8 cellular contexts compared by ENCODE assay signal in genomic region chr16:67150058-67150832, GRCh38. TPM values are rescaled to one million over a fixed set of nuclear protein-coding genes. Genes with fewer than 3 reads are reported as not detected.
A peak's percentile ranks its signal among the peaks of the same experiment; 100 is the strongest.
DNase-seq lines count a peak whose midpoint lies in the region; ATAC-seq and TF ChIP-seq lines count a peak whose summit lies in the region.

No MANE protein-coding gene starts in this region.

- ATAC-seq in GM19025 (IDR thresholded peaks at IDR 0.05; ENCODE audit: low read depth, unreplicated experiment) (peak; percentile 43), foreskin keratinocyte (peak; percentile 38)

- peaks cover 15% of the 10 kb centered on the region for H3K4me1 Mint-ChIP-seq in activated T-cell treated with anti-CD3 and anti-CD28 coated beads, Interleukin-2, amount 50 U/mL, for 24 hours (ENCODE audit: low read depth)
- peaks cover 13% of the 10 kb centered on the region for H3K4me1 Mint-ChIP-seq in osteocyte (ENCODE audit: unreplicated experiment)

- peak overlapping the region; percentile 67 for H3K4me3 Mint-ChIP-seq in activated T-cell treated with anti-CD3 and anti-CD28 coated beads, Interleukin-2, amount 50 U/mL, for 24 hours
- H3K4me3 Mint-ChIP-seq in osteocyte (ENCODE audit: unreplicated experiment), result peak overlapping the region; percentile 80

- H3K9me2 ChIP-seq in MM.1S (replicated peaks; ENCODE audit: insufficient read depth, low read length), result no peaks in the 10 kb centered on the region

- no peaks in the 10 kb centered on the region for H3K9me3 Mint-ChIP-seq in activated T-cell treated with anti-CD3 and anti-CD28 coated beads, Interleukin-2, amount 50 U/mL, for 24 hours
- no peaks in the 10 kb centered on the region for H3K9me3 Mint-ChIP-seq in osteocyte (ENCODE audit: unreplicated experiment)

- H3K27me3 Mint-ChIP-seq in activated T-cell treated with anti-CD3 and anti-CD28 coated beads, Interleukin-2, amount 50 U/mL, for 24 hours, result peaks cover 20% of the 10 kb centered on the region
- H3K27me3 Mint-ChIP-seq in osteocyte (ENCODE audit: unreplicated experiment), result peaks cover 1% of the 10 kb centered on the region

- DNase-seq in AG04449 (ENCODE audit: low read depth, low spot score), result no peak
- DNase-seq in MM.1S, result peak; percentile 31
- peak; percentile 70 for DNase-seq in activated T-cell treated with anti-CD3 and anti-CD28 coated beads, Interleukin-2, amount 50 U/mL, for 24 hours
- DNase-seq in foreskin keratinocyte, result peak in 1 of 2 donors; percentile 32
- no peak for DNase-seq in osteocyte (ENCODE audit: extremely low spot score, unreplicated experiment)
- no peak for DNase-seq in T1000 (lab: John Stamatoyannopoulos, UW)
- DNase-seq in AML-193 (lab: John Stamatoyannopoulos, UW), result no peak

- H3K79me2 ChIP-seq in MM.1S (ENCODE audit: low read length), result no peaks in the 10 kb centered on the region

- no peaks in the 10 kb centered on the region for H3K36me3 ChIP-seq in MM.1S (replicated peaks; ENCODE audit: insufficient read depth, low read length)

- POLR2A ChIA-PET in AG04449 (lab: Yijun Ruan, JAX), result interaction anchor here (0.6 to 1.5 kb wide), 8 partner anchors 9 to 211 kb away, joined by 3 to 6 read pairs (median 4); partner anchors contain the start of gene NOL3

- H3F3A ChIP-seq in MM.1S (ENCODE audit: insufficient read depth, low read length), result peaks cover 10% of the 10 kb centered on the region; the same call in 1 of the 2 replicates

- H3K27ac Mint-ChIP-seq in activated T-cell treated with anti-CD3 and anti-CD28 coated beads, Interleukin-2, amount 50 U/mL, for 24 hours, result no peak overlapping the region
- peak overlapping the region; percentile 79 for H3K27ac Mint-ChIP-seq in osteocyte (ENCODE audit: unreplicated experiment)

- peak overlapping the region; percentile 85 for H2AFZ ChIP-seq in MM.1S (ENCODE audit: low read length)

- H3K4me2 ChIP-seq in MM.1S (ENCODE audit: low read depth, low read length), result peak overlapping the region; percentile 91

- H3K4me1 ChIP-seq in MM.1S (ENCODE audit: low read length), result no peaks in the 10 kb centered on the region
- peaks cover 4% of the 10 kb centered on the region for H3K4me1 ChIP-seq in foreskin keratinocyte

- CTCF ChIA-PET in AG04449 (lab: Yijun Ruan, JAX), result interaction anchor here (0.8 to 13.2 kb wide), 13 partner anchors 9 to 192 kb away, joined by 3 to 241 read pairs (median 5); partner anchors contain the start of genes CES3, FBXL8, NOL3 and TRADD

- H3K9me3 ChIP-seq in MM.1S (replicated peaks; ENCODE audit: insufficient read depth, low read length), result no peaks in the 10 kb centered on the region

- H3K27ac ChIP-seq in MM.1S (ENCODE audit: low read length), result peak overlapping the region; percentile 8; the same call in 1 of the 2 replicates
- no peak overlapping the region for H3K27ac ChIP-seq in foreskin keratinocyte

- peak; percentile 10 for TF ChIP-seq CTCF in AG04449 (IDR thresholded peaks at IDR 0.05; ENCODE audit: insufficient read depth, low read length, missing control alignments)
- no peak for TF ChIP-seq CTCF in MM.1S (IDR thresholded peaks at IDR 0.05; ENCODE audit: low read length)
- TF ChIP-seq CTCF in foreskin keratinocyte (conservative IDR thresholded peaks at IDR 0.05), result peak; percentile 25
- peak; percentile 31 for TF ChIP-seq CTCF in osteocyte (IDR thresholded peaks at IDR 0.05)

- no peaks in the 10 kb centered on the region for H4K20me1 ChIP-seq in MM.1S (ENCODE audit: insufficient read depth, low read length)

- peak overlapping the region; percentile 64 for H3K4me3 ChIP-seq in AG04449 (ENCODE audit: low read depth, low read length)
- peak overlapping the region; percentile 77 for H3K4me3 ChIP-seq in MM.1S (ENCODE audit: low read length)

- H3K36me3 Mint-ChIP-seq in activated T-cell treated with anti-CD3 and anti-CD28 coated beads, Interleukin-2, amount 50 U/mL, for 24 hours (ENCODE audit: low read depth), result peaks cover 43% of the 10 kb centered on the region
- peaks cover 18% of the 10 kb centered on the region for H3K36me3 Mint-ChIP-seq in osteocyte (ENCODE audit: unreplicated experiment)

- H3K27me3 ChIP-seq in MM.1S (replicated peaks; ENCODE audit: insufficient read depth, low read length) (no peaks in the 10 kb centered on the region), foreskin keratinocyte (no peaks in the 10 kb centered on the region)

- H3K9ac ChIP-seq in MM.1S (ENCODE audit: low read length), result peak overlapping the region; percentile 63

RNA-seq across cellular contexts. Expression of gene B3GNT9, which starts 0.6 kb away (rescaled TPM):
- total RNA-seq in foreskin keratinocyte (9.0 and 12.1 TPM in 2 replicates), osteocyte (44.1 and 44.9 TPM in 2 replicates)
- 7.9 and 9.6 TPM in 2 replicates for polyA plus RNA-seq in foreskin keratinocyte

RNA-seq across cellular contexts. Expression of gene TRADD, which starts 9.5 kb away (rescaled TPM):
- total RNA-seq in foreskin keratinocyte (14.7 and 19.3 TPM in 2 replicates), osteocyte (13.4 and 14.1 TPM in 2 replicates)
- polyA plus RNA-seq in foreskin keratinocyte, result 21.5 and 26.6 TPM in 2 replicates

RNA-seq across cellular contexts. Expression of gene FBXL8, which starts 9.5 kb away (rescaled TPM):
- total RNA-seq in foreskin keratinocyte (3.6 and 3.8 TPM in 2 replicates), osteocyte (12.8 and 15.5 TPM in 2 replicates)
- polyA plus RNA-seq in foreskin keratinocyte, result 2.6 and 2.8 TPM in 2 replicates

RNA-seq across cellular contexts. Expression of gene HSF4, which starts 14.3 kb away (rescaled TPM):
- total RNA-seq in foreskin keratinocyte (2.6 and 4.7 TPM in 2 replicates), osteocyte (19.6 and 22.3 TPM in 2 replicates)
- polyA plus RNA-seq in foreskin keratinocyte, result 3.3 and 6.0 TPM in 2 replicates

RNA-seq across cellular contexts. Expression of gene NOL3, which starts 20.1 kb away (rescaled TPM):
- 13.9 and 16.9 TPM in 2 replicates for total RNA-seq in foreskin keratinocyte
- 19.7 and 22.1 TPM in 2 replicates for polyA plus RNA-seq in foreskin keratinocyte
- 15.8 and 22.8 TPM in 2 replicates for total RNA-seq in osteocyte

Comparison
In these comparisons a context has a peak if more than half of its experiments do, and no peak if none do; other contexts are left out.
1. DNase-seq: peak in MM.1S (single experiment) and activated T-cell treated with anti-CD3 and anti-CD28 coated beads, Interleukin-2, amount 50 U/mL, for 24 hours (single experiment); none in AG04449 (single experiment), osteocyte (single experiment), T1000 (single experiment) and AML-193 (0 of 2).